ENCODE assay signal across 28 cellular contexts in genomic region chr7:2866601-2867000, GRCh38.
"Had no signal": no experiment of that assay in that cellular context is flagged by ENCODE, and none has a peak within 500 bp of the region (broad histone marks: within the 10 kb centered on the region; RNA-seq: fewer than 3 reads in every experiment).

No MANE protein-coding gene starts in this region.

- H3K27ac ChIP-seq: Peyer's patch, RWPE1, SJCRH30 had no signal

- H3K9ac ChIP-seq: SK-N-SH had no signal

- H3K36me3 ChIP-seq: Peyer's patch, SJCRH30 had no signal

- H3K27ac Mint-ChIP-seq: activated B cell treated with CpG ODN at 0.5 μM for 24 hours; activated CD4-positive, alpha-beta T cell treated with anti-CD3 and anti-CD28 coated beads, Interleukin-2, amount 10 ng/mL, durations not matched to agents 24 days and 14 days; activated CD8-positive, alpha-beta memory T cell treated with anti-CD3 and anti-CD28 coated beads, Interleukin-2, amount 10 ng/mL, durations not matched to agents 7 days and 5 days; activated naive CD4-positive, alpha-beta T cell treated with anti-CD3 and anti-CD28 coated beads for 36 hours; activated naive CD8-positive, alpha-beta T cell; activated T-helper 17 cell treated with anti-CD3 and anti-CD28 coated beads, Interleukin-2, amount 50 U/mL, for 72 hours; brain had no signal

- H3K27me3 Mint-ChIP-seq: activated B cell treated with CpG ODN at 0.5 μM for 24 hours; activated CD4-positive, alpha-beta T cell treated with anti-CD3 and anti-CD28 coated beads, Interleukin-2, amount 10 ng/mL, durations not matched to agents 24 days and 14 days; activated naive CD8-positive, alpha-beta T cell; activated T-helper 17 cell treated with anti-CD3 and anti-CD28 coated beads, Interleukin-2, amount 50 U/mL, for 72 hours; central memory CD8-positive, alpha-beta T cell had no signal

- H3K9me3 Mint-ChIP-seq: activated B cell treated with CpG ODN at 0.5 μM for 24 hours; activated naive CD4-positive, alpha-beta T cell treated with anti-CD3 and anti-CD28 coated beads for 36 hours; activated T-helper 17 cell treated with anti-CD3 and anti-CD28 coated beads, Interleukin-2, amount 50 U/mL, for 72 hours; brain; central memory CD8-positive, alpha-beta T cell had no signal

- H3K4me3 ChIP-seq: Peyer's patch, SJCRH30 had no signal

- ATAC-seq: activated CD8-positive, alpha-beta memory T cell treated with anti-CD3 and anti-CD28 coated beads, Interleukin-2, amount 10 ng/mL, durations not matched to agents 7 days and 5 days; activated T-helper 17 cell treated with anti-CD3 and anti-CD28 coated beads, Interleukin-2, amount 50 U/mL, for 72 hours had no signal

- H3K9me3 ChIP-seq: Peyer's patch, SJCRH30, SK-N-SH had no signal

- H3K4me3 Mint-ChIP-seq: activated B cell treated with CpG ODN at 0.5 μM for 24 hours; activated CD4-positive, alpha-beta T cell treated with anti-CD3 and anti-CD28 coated beads, Interleukin-2, amount 10 ng/mL, durations not matched to agents 24 days and 14 days; activated CD8-positive, alpha-beta memory T cell treated with anti-CD3 and anti-CD28 coated beads, Interleukin-2, amount 10 ng/mL, durations not matched to agents 7 days and 5 days; activated naive CD4-positive, alpha-beta T cell treated with anti-CD3 and anti-CD28 coated beads for 36 hours; activated naive CD8-positive, alpha-beta T cell; activated T-helper 17 cell treated with anti-CD3 and anti-CD28 coated beads, Interleukin-2, amount 50 U/mL, for 72 hours; brain; central memory CD8-positive, alpha-beta T cell had no signal

- H3K27me3 ChIP-seq: Peyer's patch, SJCRH30 had no signal

- DNase-seq: activated B cell treated with CpG ODN at 0.5 μM for 24 hours; activated CD4-positive, alpha-beta T cell treated with anti-CD3 and anti-CD28 coated beads for 1 hour; activated CD4-positive, alpha-beta T cell treated with anti-CD3 and anti-CD28 coated beads, Interleukin-2, amount 10 ng/mL, durations not matched to agents 24 days and 14 days; activated CD4-positive, alpha-beta T cell treated with anti-CD3 and anti-CD28 coated beads, Interleukin-2, amount 50 U/mL, for 48 hours; activated CD8-positive, alpha-beta memory T cell treated with anti-CD3 and anti-CD28 coated beads, Interleukin-2, amount 10 ng/mL, durations not matched to agents 7 days and 5 days; activated gamma-delta T cell; activated naive CD4-positive, alpha-beta T cell treated with anti-CD3 and anti-CD28 coated beads for 36 hours; activated T-cell treated with anti-CD3 and anti-CD28 coated beads, Interleukin-2, amount 50 U/mL, for 48 hours; amygdala; Kasumi-1; NCI-H1105 treated with DMSO at 0.1 percent for 48 hours; NCI-H146; NCI-H187 treated with DMSO at 0.1 percent for 48 hours; NCI-H2081 treated with DMSO at 0.1 percent for 48 hours; NCI-H345; NCI-H510A; NCI-H526 treated with DMSO at 0.1 percent for 48 hours; NK-92 treated with Interleukin-12 subunit alpha and Interleukin-12 subunit beta, amount 100 ng/mL, for 24 hours; Peyer's patch; Right ventricle myocardium superior; SJCRH30; SK-N-SH; T1000 had no signal

- H3K4me2 ChIP-seq: SK-N-SH had no signal

- H3K36me3 Mint-ChIP-seq: activated CD8-positive, alpha-beta memory T cell treated with anti-CD3 and anti-CD28 coated beads, Interleukin-2, amount 10 ng/mL, durations not matched to agents 7 days and 5 days; activated naive CD8-positive, alpha-beta T cell; brain had no signal
